Comparison of ENCODE assay signal across 9 cellular contexts in genomic region chr1:92859400-92860039, GRCh38. TPM values are rescaled to one million over a fixed set of nuclear protein-coding genes. Genes with fewer than 3 reads are reported as not detected.
DNase-seq lines count a peak whose midpoint lies in the region; ATAC-seq lines count a peak whose summit lies in the region.
"Had no signal": no experiment of that assay in that cellular context is flagged by ENCODE, and none has a peak within 500 bp of the region (broad histone marks: within the 10 kb centered on the region; RNA-seq: fewer than 3 reads in every experiment).

No MANE protein-coding gene starts in this region.

- DNase-seq in CD4-positive, CD25-positive, alpha-beta regulatory T cell, result no peak
- no peak for DNase-seq in natural killer cell treated with Interleukin-12 subunit alpha and Interleukin-12 subunit beta and Interleukin-15 and Interleukin-18, amount 100 ng/mL, for 72 hours (ENCODE audit: low spot score)
- no peak for DNase-seq in SKM-1 (lab: John Stamatoyannopoulos, UW; ENCODE audit: unreplicated experiment)
- no peak for DNase-seq in NCI-H1694 (lab: John Stamatoyannopoulos, UW)
- no peak for DNase-seq in DMS114 treated with DMSO at 0.1 percent for 48 hours (lab: John Stamatoyannopoulos, UW; ENCODE audit: unreplicated experiment)

- peak overlapping the region; percentile 1 to 91 (median 62) for H3K27ac Mint-ChIP-seq in CD4-positive, CD25-positive, alpha-beta regulatory T cell
- peak overlapping the region in 1 of 2 donors; percentile 1 for H3K27ac Mint-ChIP-seq in natural killer cell treated with Interleukin-12 subunit alpha and Interleukin-12 subunit beta and Interleukin-15 and Interleukin-18, amount 100 ng/mL, for 72 hours

- H3K27ac ChIP-seq in CD4-positive, CD25-positive, alpha-beta regulatory T cell (ENCODE audit: insufficient read depth, low read length, poor library complexity, severe bottlenecking), result no peak overlapping the region
- H3K27ac ChIP-seq in cingulate gyrus (ENCODE audit: low read depth, low read length), result peak overlapping the region; percentile 57
- H3K27ac ChIP-seq: ovary had no signal

- peaks cover 2% of the 10 kb centered on the region for H3K36me3 ChIP-seq in CD4-positive, CD25-positive, alpha-beta regulatory T cell (ENCODE audit: control insufficient read depth, insufficient read depth, low read length)
- H3K36me3 ChIP-seq: ovary had no signal

- peaks cover 8% of the 10 kb centered on the region for H3K4me1 ChIP-seq in CD4-positive, CD25-positive, alpha-beta regulatory T cell (ENCODE audit: control insufficient read depth, insufficient read depth, low read length, poor library complexity, severe bottlenecking)

- ATAC-seq in CD4-positive, CD25-positive, alpha-beta regulatory T cell (ENCODE audit: low read depth in 2 of 2), result no peak
- peak; percentile 12 for ATAC-seq in HG03521 (IDR thresholded peaks at IDR 0.05; ENCODE audit: unreplicated experiment)
- no peak for ATAC-seq in natural killer cell treated with Interleukin-12 subunit alpha and Interleukin-12 subunit beta and Interleukin-15 and Interleukin-18, amount 100 ng/mL, for 72 hours
- ATAC-seq in HG02571 (IDR thresholded peaks at IDR 0.05; ENCODE audit: unreplicated experiment), result no peak

- peaks cover 12 to 13% (median 12%) of the 10 kb centered on the region in 4 donors for H3K4me1 Mint-ChIP-seq in CD4-positive, CD25-positive, alpha-beta regulatory T cell
- peaks cover 10 to 12% of the 10 kb centered on the region in 2 donors for H3K4me1 Mint-ChIP-seq in natural killer cell treated with Interleukin-12 subunit alpha and Interleukin-12 subunit beta and Interleukin-15 and Interleukin-18, amount 100 ng/mL, for 72 hours (ENCODE audit: low read depth in 2 of 2)

- no peaks in the 10 kb centered on the region for H3K27me3 ChIP-seq in CD4-positive, CD25-positive, alpha-beta regulatory T cell (ENCODE audit: control insufficient read depth, insufficient read depth, low read length)
- H3K27me3 ChIP-seq: ovary had no signal

- no peaks in the 10 kb centered on the region for H3K9me3 ChIP-seq in CD4-positive, CD25-positive, alpha-beta regulatory T cell (ENCODE audit: control insufficient read depth in 2 of 2, low read length in 2 of 2)
- H3K9me3 ChIP-seq: ovary had no signal

- peak overlapping the region; percentile 3 to 59 (median 34) for H3K4me3 Mint-ChIP-seq in CD4-positive, CD25-positive, alpha-beta regulatory T cell
- peak overlapping the region; percentile 76 for H3K4me3 Mint-ChIP-seq in natural killer cell treated with Interleukin-12 subunit alpha and Interleukin-12 subunit beta and Interleukin-15 and Interleukin-18, amount 100 ng/mL, for 72 hours

- peak overlapping the region; percentile 57 for H3K4me3 ChIP-seq in CD4-positive, CD25-positive, alpha-beta regulatory T cell (ENCODE audit: low read depth, low read length)

- peaks cover 2% of the 10 kb centered on the region for H3K36me3 Mint-ChIP-seq in CD4-positive, CD25-positive, alpha-beta regulatory T cell
- peaks cover 6% of the 10 kb centered on the region for H3K36me3 Mint-ChIP-seq in natural killer cell treated with Interleukin-12 subunit alpha and Interleukin-12 subunit beta and Interleukin-15 and Interleukin-18, amount 100 ng/mL, for 72 hours

- H3K9me3 Mint-ChIP-seq in CD4-positive, CD25-positive, alpha-beta regulatory T cell, result peaks cover 0 to 1% (median 0%) of the 10 kb centered on the region in 7 donors
- H3K9me3 Mint-ChIP-seq in natural killer cell treated with Interleukin-12 subunit alpha and Interleukin-12 subunit beta and Interleukin-15 and Interleukin-18, amount 100 ng/mL, for 72 hours, result no peaks in the 10 kb centered on the region

- H3K27me3 Mint-ChIP-seq in CD4-positive, CD25-positive, alpha-beta regulatory T cell, result no peaks in the 10 kb centered on the region
- no peaks in the 10 kb centered on the region for H3K27me3 Mint-ChIP-seq in natural killer cell treated with Interleukin-12 subunit alpha and Interleukin-12 subunit beta and Interleukin-15 and Interleukin-18, amount 100 ng/mL, for 72 hours

RNA-seq across cellular contexts. Expression of gene RPL5, which starts 27.7 kb away (rescaled TPM):
- total RNA-seq in CD4-positive, CD25-positive, alpha-beta regulatory T cell, result 916 TPM
- 1,000 to 10,000 TPM; 1,593 to 3,054 (median 2,579) TPM for polyA plus RNA-seq in CD4-positive, CD25-positive, alpha-beta regulatory T cell
- total RNA-seq in natural killer cell treated with Interleukin-12 subunit alpha and Interleukin-12 subunit beta and Interleukin-15 and Interleukin-18, amount 100 ng/mL, for 72 hours, result 100 to 1,000 TPM; 647 to 909 TPM
